Comparison of ENCODE assay signal across 22 cellular contexts in genomic region chr1:33157131-33157530, GRCh38. TPM values are rescaled to one million over a fixed set of nuclear protein-coding genes. Genes with fewer than 3 reads are reported as not detected.
A peak's percentile ranks its signal among the peaks of the same experiment; 100 is the strongest.
DNase-seq lines count a peak whose midpoint lies in the region; ATAC-seq and TF ChIP-seq lines count a peak whose summit lies in the region.
"Had no signal": no experiment of that assay in that cellular context is flagged by ENCODE, and none has a peak within 500 bp of the region (broad histone marks: within the 10 kb centered on the region; RNA-seq: fewer than 3 reads in every experiment).

No MANE protein-coding gene starts in this region.

- no peak overlapping the region for H3K4me3 Mint-ChIP-seq in CD4-positive, CD25-positive, alpha-beta regulatory T cell
- H3K4me3 Mint-ChIP-seq in activated CD8-positive, alpha-beta T cell treated with anti-CD3 and anti-CD28 coated beads for 36 hours: no peak overlapping the region
- H3K4me3 Mint-ChIP-seq in effector memory CD8-positive, alpha-beta T cell: no peak overlapping the region
- H3K4me3 Mint-ChIP-seq in GM23338: no peak overlapping the region; the same call in 2 of the 3 replicates
- H3K4me3 Mint-ChIP-seq: CD14-positive monocyte had no signal

- H4K8ac ChIP-seq in neuronal stem cell (ENCODE audit: low read depth, low read length): no peak overlapping the region

- no peaks in the 10 kb centered on the region for H4K20me1 ChIP-seq in GM23338 (replicated peaks; ENCODE audit: insufficient read depth)

- peaks cover 3% of the 10 kb centered on the region for H3K79me1 ChIP-seq in neuronal stem cell (ENCODE audit: low read depth, low read length)

- H3K27me3 ChIP-seq in CD4-positive, CD25-positive, alpha-beta regulatory T cell (ENCODE audit: control insufficient read depth, insufficient read depth, low read length): no peaks in the 10 kb centered on the region
- H3K27me3 ChIP-seq in neuronal stem cell (ENCODE audit: control insufficient read depth in 3 of 3, insufficient read depth in 3 of 3, low read depth in 1 of 3, low read length in 3 of 3): no peaks in the 10 kb centered on the region
- H3K27me3 ChIP-seq in GM23338 (ENCODE audit: insufficient read depth): no peaks in the 10 kb centered on the region
- H3K27me3 ChIP-seq: BE2C had no signal

- WGBS in neuronal stem cell (ENCODE audit: extremely low coverage in 2 of 2, insufficient read length in 2 of 2, insufficient replicate concordance in 1 of 2), 2 donors: no CpG with 5 or more reads among the region's 4 CpGs

- POLR2A ChIA-PET in activated CD8-positive, alpha-beta T cell treated with anti-CD3 and anti-CD28 coated beads for 36 hours (lab: Charles Lee): no interaction called here

- no peak overlapping the region for H3K23ac ChIP-seq in neuronal stem cell (ENCODE audit: low read depth, low read length, poor library complexity)

- H3K36me3 ChIP-seq in CD4-positive, CD25-positive, alpha-beta regulatory T cell (ENCODE audit: control insufficient read depth, insufficient read depth, low read length): peaks cover 26% of the 10 kb centered on the region
- H3K36me3 ChIP-seq in neuronal stem cell (replicated peaks in 1 of 2; ENCODE audit: control insufficient read depth in 2 of 2, insufficient read depth in 2 of 2, low read length in 2 of 2) (peaks cover 3 to 58% of the 10 kb centered on the region in 2 donors), GM23338 (ENCODE audit: insufficient read depth) (no peaks in the 10 kb centered on the region)
- H3K36me3 ChIP-seq: BE2C had no signal

- no peaks in the 10 kb centered on the region for H3K4me1 ChIP-seq in CD4-positive, CD25-positive, alpha-beta regulatory T cell (ENCODE audit: control insufficient read depth, insufficient read depth, low read length, poor library complexity, severe bottlenecking)
- H3K4me1 ChIP-seq in neuronal stem cell (ENCODE audit: control insufficient read depth in 2 of 2, insufficient read depth in 1 of 2, low read depth in 1 of 2, low read length in 2 of 2) (peaks cover 28 to 34% of the 10 kb centered on the region in 2 donors), GM23338 (ENCODE audit: insufficient read depth) (peaks cover 25% of the 10 kb centered on the region)

- peaks cover 8% of the 10 kb centered on the region for H3F3A ChIP-seq in GM23338 (replicated peaks; ENCODE audit: low read depth)

- H3K9me3 Mint-ChIP-seq in CD4-positive, CD25-positive, alpha-beta regulatory T cell: no peaks in the 10 kb centered on the region
- H3K9me3 Mint-ChIP-seq in activated CD8-positive, alpha-beta T cell treated with anti-CD3 and anti-CD28 coated beads for 36 hours: no peaks in the 10 kb centered on the region
- no peaks in the 10 kb centered on the region for H3K9me3 Mint-ChIP-seq in effector memory CD8-positive, alpha-beta T cell
- no peaks in the 10 kb centered on the region for H3K9me3 Mint-ChIP-seq in GM23338
- H3K9me3 Mint-ChIP-seq: CD14-positive monocyte had no signal

- H3K79me2 ChIP-seq in GM23338 (replicated peaks; ENCODE audit: insufficient read depth): no peaks in the 10 kb centered on the region

- CTCF ChIA-PET in activated CD8-positive, alpha-beta T cell treated with anti-CD3 and anti-CD28 coated beads for 36 hours (lab: Charles Lee): no interaction called here

- H3K27ac Mint-ChIP-seq in CD4-positive, CD25-positive, alpha-beta regulatory T cell: peak overlapping the region; percentile 64 to 85 (median 82)
- peak overlapping the region; percentile 17 for H3K27ac Mint-ChIP-seq in activated CD8-positive, alpha-beta T cell treated with anti-CD3 and anti-CD28 coated beads for 36 hours
- H3K27ac Mint-ChIP-seq in effector memory CD8-positive, alpha-beta T cell: peak overlapping the region; percentile 22 to 62
- H3K27ac Mint-ChIP-seq in GM23338: no peak overlapping the region
- H3K27ac Mint-ChIP-seq: CD14-positive monocyte had no signal

- H3K18ac ChIP-seq in neuronal stem cell (ENCODE audit: low read length): peak overlapping the region; percentile 13

- no peak overlapping the region for H3K14ac ChIP-seq in neuronal stem cell (ENCODE audit: low read length)

- H3K9ac ChIP-seq in neuronal stem cell (ENCODE audit: low read depth, low read length, poor library complexity): no peak overlapping the region

- no peaks in the 10 kb centered on the region for H3K9me3 ChIP-seq in CD4-positive, CD25-positive, alpha-beta regulatory T cell (ENCODE audit: control insufficient read depth in 2 of 2, low read length in 2 of 2)
- H3K9me3 ChIP-seq in neuronal stem cell (replicated peaks in 1 of 2; ENCODE audit: control insufficient read depth in 2 of 2, insufficient read depth in 1 of 2, low read depth in 1 of 2, low read length in 2 of 2): no peaks in the 10 kb centered on the region
- H3K9me3 ChIP-seq: BE2C had no signal

- H3K27ac ChIP-seq in CD4-positive, CD25-positive, alpha-beta regulatory T cell (ENCODE audit: insufficient read depth, low read length, poor library complexity, severe bottlenecking): no peak overlapping the region
- H3K27ac ChIP-seq in neuronal stem cell (replicated peaks; ENCODE audit: low read length) (peak overlapping the region; percentile 4), GM23338 (ENCODE audit: low read depth) (no peak overlapping the region)

- TF ChIP-seq CTCF in activated CD8-positive, alpha-beta T cell treated with anti-CD3 and anti-CD28 coated beads for 36 hours (IDR thresholded peaks at IDR 0.05): no peak
- no peak for TF ChIP-seq CTCF in GM23338 (conservative IDR thresholded peaks at IDR 0.05; ENCODE audit: low read depth in 2 of 2)

- H2BK15ac ChIP-seq in neuronal stem cell (ENCODE audit: low read length): no peak overlapping the region

- H2AFZ ChIP-seq in neuronal stem cell (ENCODE audit: low read length) (no peak overlapping the region), GM23338 (no peak overlapping the region)

- no peak overlapping the region for H3K4me2 ChIP-seq in neuronal stem cell (ENCODE audit: insufficient read depth, low read length, poor library complexity, severe bottlenecking)
- H3K4me2 ChIP-seq in GM23338: no peak overlapping the region

- H3K4me3 ChIP-seq in CD4-positive, CD25-positive, alpha-beta regulatory T cell (ENCODE audit: low read depth, low read length): no peak overlapping the region
- H3K4me3 ChIP-seq in neuronal stem cell (ENCODE audit: low read length in 2 of 2) (no peak overlapping the region), GM23338 (no peak overlapping the region)
- H3K4me3 ChIP-seq: K562 had no signal

- no peak for ATAC-seq in CD4-positive, CD25-positive, alpha-beta regulatory T cell (ENCODE audit: low read depth in 2 of 2)
- no peak for ATAC-seq in activated CD8-positive, alpha-beta T cell treated with anti-CD3 and anti-CD28 coated beads for 36 hours
- no peak for ATAC-seq in effector memory CD8-positive, alpha-beta T cell (replicated peaks)
- ATAC-seq in GM23338: no peak
- ATAC-seq: K562 had no signal

- no peak overlapping the region for H2BK120ac ChIP-seq in neuronal stem cell (ENCODE audit: low read depth, low read length)

- no peaks in the 10 kb centered on the region for H3K27me3 Mint-ChIP-seq in CD4-positive, CD25-positive, alpha-beta regulatory T cell
- no peaks in the 10 kb centered on the region for H3K27me3 Mint-ChIP-seq in activated CD8-positive, alpha-beta T cell treated with anti-CD3 and anti-CD28 coated beads for 36 hours
- H3K27me3 Mint-ChIP-seq in effector memory CD8-positive, alpha-beta T cell: no peaks in the 10 kb centered on the region
- H3K27me3 Mint-ChIP-seq in GM23338 (ENCODE audit: insufficient read depth, low read depth, poor library complexity): peaks cover 21% of the 10 kb centered on the region

- H2BK5ac ChIP-seq in neuronal stem cell (ENCODE audit: low read length): no peak overlapping the region

- H3K4me1 Mint-ChIP-seq in CD4-positive, CD25-positive, alpha-beta regulatory T cell: peaks cover 0 to 6% (median 2%) of the 10 kb centered on the region in 4 donors
- H3K4me1 Mint-ChIP-seq in activated CD8-positive, alpha-beta T cell treated with anti-CD3 and anti-CD28 coated beads for 36 hours (ENCODE audit: low read depth): no peaks in the 10 kb centered on the region
- peaks cover 3 to 8% of the 10 kb centered on the region in 2 donors for H3K4me1 Mint-ChIP-seq in effector memory CD8-positive, alpha-beta T cell (ENCODE audit: low read depth in 2 of 2)
- peaks cover 31% of the 10 kb centered on the region for H3K4me1 Mint-ChIP-seq in GM23338

- intact Hi-C loops in activated CD8-positive, alpha-beta T cell treated with anti-CD3 and anti-CD28 coated beads for 36 hours (cut with micrococcal nuclease): no loop called here

- no peak overlapping the region for H3K4ac ChIP-seq in neuronal stem cell (ENCODE audit: low read length)

- H2AK5ac ChIP-seq in neuronal stem cell (ENCODE audit: low read depth, low read length): no peak overlapping the region

- no peak for DNase-seq in CD4-positive, CD25-positive, alpha-beta regulatory T cell
- DNase-seq in activated CD8-positive, alpha-beta T cell treated with anti-CD3 and anti-CD28 coated beads for 36 hours: no peak
- no peak for DNase-seq in effector memory CD8-positive, alpha-beta T cell
- DNase-seq in neuronal stem cell (ENCODE audit: low spot score) (no peak), GM23338 (ENCODE audit: low spot score) (no peak), foreskin melanocyte (no peak), GF-D8 (lab: John Stamatoyannopoulos, UW) (no peak)
- DNase-seq in activated T-cell treated with anti-CD3 and anti-CD28 coated beads, Interleukin-2, amount 50 U/mL, for 1 hour: no peak
- DNase-seq: 8988T, ACHN, BE2C, Calu3, DND-41, Kasumi-1, NCI-H1105, NCI-H1436 treated with DMSO at 0.1 percent for 48 hours, NCI-H1930, NCI-H2107, NCI-H524, NCI-H748 treated with DMSO at 0.1 percent for 48 hours had no signal

- no peak overlapping the region for H4K91ac ChIP-seq in neuronal stem cell (ENCODE audit: low read depth, low read length, poor library complexity)

- no peak overlapping the region for H2BK12ac ChIP-seq in neuronal stem cell (ENCODE audit: low read length)

- no peaks in the 10 kb centered on the region for H3K9me2 ChIP-seq in GM23338 (ENCODE audit: insufficient read depth)

- peaks cover 33% of the 10 kb centered on the region for H3K36me3 Mint-ChIP-seq in CD4-positive, CD25-positive, alpha-beta regulatory T cell
- H3K36me3 Mint-ChIP-seq in activated CD8-positive, alpha-beta T cell treated with anti-CD3 and anti-CD28 coated beads for 36 hours (ENCODE audit: low read depth): no peaks in the 10 kb centered on the region
- peaks cover 58% of the 10 kb centered on the region for H3K36me3 Mint-ChIP-seq in effector memory CD8-positive, alpha-beta T cell (ENCODE audit: insufficient read depth)
- H3K36me3 Mint-ChIP-seq in GM23338 (ENCODE audit: low read depth): peaks cover 16% of the 10 kb centered on the region

TF ChIP-seq in GM23338, 12 proteins besides CTCF, POLR2A, EP300 and RAD21 (continues in another document):
- no peak for TF ChIP-seq JUNB (IDR thresholded peaks at IDR 0.05; ENCODE audit: unreplicated experiment)

RNA-seq across cellular contexts. Expression of gene TRIM62, which starts 24.7 kb away (rescaled TPM):
- 29.1 TPM for total RNA-seq in CD4-positive, CD25-positive, alpha-beta regulatory T cell
- polyA plus RNA-seq in CD4-positive, CD25-positive, alpha-beta regulatory T cell: 1 to 10 TPM; 5.6 to 7.5 (median 6.2) TPM
- total RNA-seq in activated CD8-positive, alpha-beta T cell treated with anti-CD3 and anti-CD28 coated beads for 36 hours: 1 to 10 TPM; 3.8 to 5.2 TPM
- polyA plus RNA-seq in neuronal stem cell (2013, experiment 1 of 2): 3.4 TPM
- 3.4 TPM for polyA plus RNA-seq in neuronal stem cell (2013, experiment 2 of 2)
- 16.1 and 18.9 TPM in 2 replicates for total RNA-seq in GM23338 (2014; rRNA removed; shearing (Covaris generic))
- 2.7 and 2.9 TPM in 2 replicates for polyA plus RNA-seq in GM23338 (2016; fragmentation: Nextera tagmentation; extraction: Ambion mirVana)
